8 cellular contexts compared by ENCODE assay signal in the genomic region with DNA sequence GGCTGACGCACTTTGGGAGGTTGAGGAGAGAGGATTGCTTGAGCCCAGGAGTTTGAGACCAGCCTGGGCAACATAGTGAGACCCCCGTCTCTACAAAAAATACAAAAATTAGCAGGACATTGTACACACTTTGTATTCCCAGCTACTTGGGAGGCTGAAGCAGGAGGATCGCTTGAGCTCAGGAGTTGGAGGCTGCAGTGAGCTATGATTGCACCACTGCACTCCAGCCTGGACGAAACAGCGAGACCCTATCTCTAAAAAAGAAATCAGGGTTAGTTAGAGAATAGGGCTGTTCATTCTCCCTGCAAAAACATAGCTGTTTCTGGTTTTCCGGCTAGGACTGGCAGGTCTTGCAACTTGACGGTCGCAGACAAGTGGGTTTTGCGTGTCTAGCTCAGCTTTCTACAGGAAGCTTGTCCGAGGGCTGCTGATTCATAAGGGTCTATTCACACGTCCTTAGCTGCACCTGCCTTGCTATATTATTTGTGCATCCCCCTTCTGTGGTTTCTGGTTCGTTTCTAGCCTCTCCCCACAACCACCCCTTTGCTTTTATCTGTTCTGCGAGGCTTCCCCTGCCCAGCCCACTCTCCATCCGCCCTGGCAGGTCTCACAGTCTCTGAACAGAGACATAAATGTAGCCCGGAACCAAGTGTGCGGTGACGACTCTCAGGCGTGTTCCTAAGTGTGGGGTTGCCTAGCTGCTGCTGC.
DNase-seq lines count a peak whose midpoint lies in the region; ATAC-seq and TF ChIP-seq lines count a peak whose summit lies in the region.

No MANE protein-coding gene starts in this region.

- no peaks in the 10 kb centered on the region for H3K9me3 Mint-ChIP-seq in stimulated activated naive B cell treated with anti-CD40 and anti-IgM and Interleukin-4, amounts not matched to agents 10 μg/mL and 1 μg/mL and 100 μg/mL, for 72 hours

- H3K27ac ChIP-seq in OCI-LY3 (ENCODE audit: low read length) (peak overlapping the region; percentile 37; the same call in 1 of the 2 replicates), caudate nucleus (ENCODE audit: low read depth, low read length) (no peak overlapping the region)

- peak overlapping the region; percentile 45 for H3K9ac ChIP-seq in OCI-LY3 (ENCODE audit: low read length)

- ATAC-seq in GM18907 (IDR thresholded peaks at IDR 0.05; ENCODE audit: unreplicated experiment) = peak; percentile 95
- ATAC-seq in HG02970 (IDR thresholded peaks at IDR 0.05; ENCODE audit: low FRiP score, unreplicated experiment) = peak; percentile 90
- peak; percentile 97 to 98 for ATAC-seq in stimulated activated naive B cell treated with anti-CD40 and anti-IgM and Interleukin-4, amounts not matched to agents 10 μg/mL and 1 μg/mL and 100 μg/mL, for 72 hours (replicated peaks)

- no peaks in the 10 kb centered on the region for H3K36me3 Mint-ChIP-seq in stimulated activated naive B cell treated with anti-CD40 and anti-IgM and Interleukin-4, amounts not matched to agents 10 μg/mL and 1 μg/mL and 100 μg/mL, for 72 hours

- peak overlapping the region; percentile 51 to 53 for H3K4me3 Mint-ChIP-seq in stimulated activated naive B cell treated with anti-CD40 and anti-IgM and Interleukin-4, amounts not matched to agents 10 μg/mL and 1 μg/mL and 100 μg/mL, for 72 hours

- no peaks in the 10 kb centered on the region for H3K27me3 ChIP-seq in OCI-LY3 (ENCODE audit: low read depth, low read length)

- H3K4me3 ChIP-seq in OCI-LY3 (ENCODE audit: low read length) = peak overlapping the region; percentile 74

- H3K27me3 Mint-ChIP-seq in stimulated activated naive B cell treated with anti-CD40 and anti-IgM and Interleukin-4, amounts not matched to agents 10 μg/mL and 1 μg/mL and 100 μg/mL, for 72 hours = peaks cover 11 to 23% of the 10 kb centered on the region in 2 donors

- no peaks in the 10 kb centered on the region for H3K9me3 ChIP-seq in OCI-LY3 (ENCODE audit: insufficient read depth, low read length)

- peaks cover 26% of the 10 kb centered on the region for H3K4me1 ChIP-seq in OCI-LY3 (ENCODE audit: low read length)

- TF ChIP-seq CTCF in OCI-LY3 (IDR thresholded peaks at IDR 0.05; ENCODE audit: low read depth, low read length) = no peak

- peak; percentile 73 for DNase-seq in activated gamma-delta T cell treated with anti-CD3 and anti-CD28 coated beads, Interleukin-2, amount 50 U/mL, for 16 hours (ENCODE audit: low read depth)
- peak; percentile 83 for DNase-seq in stimulated activated naive B cell treated with anti-CD40 and anti-IgM and Interleukin-4, amounts not matched to agents 10 μg/mL and 1 μg/mL and 100 μg/mL, for 72 hours
- no peak for DNase-seq in caudate nucleus (lab: John Stamatoyannopoulos, UW)
- DNase-seq in anterior cingulate cortex (lab: John Stamatoyannopoulos, UW) = no peak
- no peak for DNase-seq in C1 segment of cervical spinal cord (lab: John Stamatoyannopoulos, UW)

- H2AFZ ChIP-seq in OCI-LY3 (ENCODE audit: low read depth, low read length) = 0 out of 2 replicates have a peak overlapping the region, but pooled peaks have one; percentile 53

- peak overlapping the region; percentile 97 for H3K4me2 ChIP-seq in OCI-LY3 (ENCODE audit: low read length)

- H3K4me1 Mint-ChIP-seq in stimulated activated naive B cell treated with anti-CD40 and anti-IgM and Interleukin-4, amounts not matched to agents 10 μg/mL and 1 μg/mL and 100 μg/mL, for 72 hours = peaks cover 19 to 23% of the 10 kb centered on the region in 2 donors

- H4K20me1 ChIP-seq in OCI-LY3 (ENCODE audit: insufficient read depth, low read length) = no peaks in the 10 kb centered on the region

- no peaks in the 10 kb centered on the region for H3K79me2 ChIP-seq in OCI-LY3 (ENCODE audit: low read length)

- H3K36me3 ChIP-seq in OCI-LY3 (replicated peaks; ENCODE audit: low read depth, low read length) = no peaks in the 10 kb centered on the region

- H3K27ac Mint-ChIP-seq in stimulated activated naive B cell treated with anti-CD40 and anti-IgM and Interleukin-4, amounts not matched to agents 10 μg/mL and 1 μg/mL and 100 μg/mL, for 72 hours = peak overlapping the region; percentile 43

Comparison
In these comparisons a context has a peak if more than half of its experiments do, and no peak if none do; other contexts are left out.
1. DNase-seq: peak in activated gamma-delta T cell treated with anti-CD3 and anti-CD28 coated beads, Interleukin-2, amount 50 U/mL, for 16 hours (single experiment) and stimulated activated naive B cell treated with anti-CD40 and anti-IgM and Interleukin-4, amounts not matched to agents 10 μg/mL and 1 μg/mL and 100 μg/mL, for 72 hours (single experiment); none in caudate nucleus (0 of 61), anterior cingulate cortex (0 of 58) and C1 segment of cervical spinal cord (0 of 14).
2. Peak in every context shown above with its lines, with median percentiles within 50 percentile points of each other: ATAC-seq.